13 cellular contexts compared by ENCODE assay signal in genomic region chr18:5440297-5440696, GRCh38.
DNase-seq lines count a peak whose midpoint lies in the region; ATAC-seq and TF ChIP-seq lines count a peak whose summit lies in the region.
"Had no signal": no experiment of that assay in that cellular context is flagged by ENCODE, and none has a peak within 500 bp of the region (broad histone marks: within the 10 kb centered on the region; RNA-seq: fewer than 3 reads in every experiment).

No MANE protein-coding gene starts in this region.

- DNase-seq in NAMALWA (ENCODE audit: low spot score) (peak; percentile 65), cardiac fibroblast (ENCODE audit: low read depth in 2 of 2) (peak; percentile 33 to 61), spleen (no peak), Peyer's patch (no peak)
- DNase-seq: activated CD4-positive, CD25-positive, alpha-beta regulatory T cell; activated gamma-delta T cell; CD4-positive, CD25-positive, alpha-beta regulatory T cell; kidney; NCI-H1092; stimulated activated naive CD4-positive, alpha-beta T cell had no signal

- H3K4me1 ChIP-seq in spleen: peaks cover 0 to 31% (median 9%) of the 10 kb centered on the region in 6 donors
- H3K4me1 ChIP-seq in Peyer's patch: no peaks in the 10 kb centered on the region

- H3K36me3 ChIP-seq in spleen: no peaks in the 10 kb centered on the region
- no peaks in the 10 kb centered on the region for H3K36me3 ChIP-seq in Peyer's patch

- TF ChIP-seq CTCF in cardiac fibroblast (IDR thresholded peaks at IDR 0.05; ENCODE audit: low read depth, low read length) (no peak), spleen (IDR thresholded peaks at IDR 0.05 in 8 of 11, conservative IDR thresholded peaks at IDR 0.05 in 3 of 11) (no peak), Peyer's patch (IDR thresholded peaks at IDR 0.05) (no peak)

- TF ChIP-seq POLR2A in spleen (IDR thresholded peaks at IDR 0.05): no peak
- no peak for TF ChIP-seq POLR2A in Peyer's patch (IDR thresholded peaks at IDR 0.05)

- intact Hi-C loops in spleen (cut with DNase I; ENCODE audit: low total_unique reads): no loop called here

- H3K27me3 ChIP-seq in spleen (replicated peaks in 1 of 7) (no peaks in the 10 kb centered on the region), Peyer's patch (no peaks in the 10 kb centered on the region)

- peak; percentile 64 for ATAC-seq in GM18907 (IDR thresholded peaks at IDR 0.05; ENCODE audit: unreplicated experiment)
- ATAC-seq in GM18511 (IDR thresholded peaks at IDR 0.05; ENCODE audit: unreplicated experiment): no peak
- no peak for ATAC-seq in GM21360 (IDR thresholded peaks at IDR 0.05; ENCODE audit: unreplicated experiment)

- H3K4me3 ChIP-seq in cardiac fibroblast (replicated peaks in 1 of 2; ENCODE audit: low read depth in 2 of 2, low read length in 2 of 2) (no peak overlapping the region), spleen (no peak overlapping the region), Peyer's patch (no peak overlapping the region)

- H3K27ac ChIP-seq in spleen: peak overlapping the region in 6 of 8 donors; percentile 35 to 61 (median 44)
- no peak overlapping the region for H3K27ac ChIP-seq in Peyer's patch

- 13 to 43% (median 33%) methylated on average over 1 of the region's 1 CpG for WGBS in spleen, 5 donors

- H3K9me3 ChIP-seq in spleen: no peaks in the 10 kb centered on the region
- no peaks in the 10 kb centered on the region for H3K9me3 ChIP-seq in Peyer's patch

Comparison
In these comparisons a context has a peak if more than half of its experiments do, and no peak if none do; other contexts are left out.
1. DNase-seq: peak in NAMALWA (single experiment) and cardiac fibroblast (2 of 2); none in spleen (single experiment) and Peyer's patch (0 of 3).
2. H3K27ac ChIP-seq: peak in spleen (6 of 8); none in Peyer's patch (0 of 4).